In genomic region chr12:108859141-108859922, GRCh38 we compare ENCODE assay signal across 12 cellular contexts. TPM values are rescaled to one million over a fixed set of nuclear protein-coding genes. Genes with fewer than 3 reads are reported as not detected.
DNase-seq lines count a peak whose midpoint lies in the region; ATAC-seq, FAIRE-seq and TF ChIP-seq lines count a peak whose summit lies in the region.
"Not testable (repeated sequence)": the region's sequence is repeated elsewhere in the genome, so short reads cannot be mapped to it uniquely, and the experiment has no call there.
"Had no signal": no experiment of that assay in that cellular context is flagged by ENCODE, and none has a peak within 500 bp of the region (broad histone marks: within the 10 kb centered on the region; RNA-seq: fewer than 3 reads in every experiment).

No MANE protein-coding gene starts in this region.

- BruUV-seq in HepG2 (replicated peaks; lab: Mats Ljungman, UMichigan): not testable (repeated sequence)

- POLR2A ChIA-PET in HepG2 (lab: Yijun Ruan, JAX): not testable (repeated sequence)

- not testable (repeated sequence) for TF ChIP-seq RAD21 in HepG2 (CRISPR knock-in tag; IDR thresholded peaks at IDR 0.05)

- H3K4me2 ChIP-seq in BLaER1 treated with 17β-estradiol and CSF1 and Interleukin-3, amounts not matched to agents 10 nM and 100 nM: peak overlapping the region; percentile 80 to 95 (median 89)
- H3K4me2 ChIP-seq in HepG2 (ENCODE audit: low read depth, low read length) (peak overlapping the region; percentile 99), neural progenitor cell (peak overlapping the region; percentile 74)

- peaks cover 30% of the 10 kb centered on the region for H3K4me1 Mint-ChIP-seq in T-helper 1 cell treated with Interleukin-12 subunit alpha and Interleukin-12 subunit beta and Interleukin-4 antibody, amounts not matched to agents 30 μg/mL and 1 μg/mL, for 36 hours (ENCODE audit: low read depth)
- H3K4me1 Mint-ChIP-seq in activated T-helper 17 cell treated with anti-CD3 and anti-CD28 coated beads, Interleukin-2, amount 50 U/mL, for 72 hours: peaks cover 23% of the 10 kb centered on the region
- H3K4me1 Mint-ChIP-seq in dendritic cell treated with granulocyte-macrophage colony-stimulating factor and Interleukin-4, amounts not matched to agents 40 ng/mL and 50 ng/mL, for 4 days (ENCODE audit: low read depth): peaks cover 83% of the 10 kb centered on the region
- peaks cover 45% of the 10 kb centered on the region for H3K4me1 Mint-ChIP-seq in neural progenitor cell

- H3K79me2 ChIP-seq in HepG2 (ENCODE audit: insufficient read depth, low read length): peaks cover 14% of the 10 kb centered on the region
- H3K79me2 ChIP-seq in neural progenitor cell (ENCODE audit: low read depth): peaks cover 28% of the 10 kb centered on the region

- not testable (repeated sequence) for H3K27me3 ChIP-seq in BLaER1 treated with 17β-estradiol and CSF1 and Interleukin-3, amounts not matched to agents 10 nM and 100 nM; HUES48 (ENCODE audit: control insufficient read depth, insufficient read depth, low read length); HepG2 (ENCODE audit: control insufficient read depth in 1 of 2, insufficient read depth in 2 of 2, low read length in 2 of 2); neural progenitor cell; stomach

- H3F3A ChIP-seq in neural progenitor cell (ENCODE audit: low read depth): peaks cover 27% of the 10 kb centered on the region

- in situ Hi-C loops in HepG2 (cut with HindIII; ENCODE audit: extremely low pct_ligation_motif_present, low pct_unique_long_range_greater_than_20kb): not testable (repeated sequence)

- H3K9me3 Mint-ChIP-seq in T-helper 1 cell treated with Interleukin-12 subunit alpha and Interleukin-12 subunit beta and Interleukin-4 antibody, amounts not matched to agents 30 μg/mL and 1 μg/mL, for 36 hours; activated T-helper 17 cell treated with anti-CD3 and anti-CD28 coated beads, Interleukin-2, amount 50 U/mL, for 72 hours; dendritic cell treated with granulocyte-macrophage colony-stimulating factor and Interleukin-4, amounts not matched to agents 40 ng/mL and 50 ng/mL, for 4 days; neural progenitor cell: not testable (repeated sequence)

- not testable (repeated sequence) for TF ChIP-seq EP300 in HepG2 (IDR thresholded peaks at IDR 0.05; ENCODE audit: low read depth in 2 of 2, low read length in 2 of 2); HepG2 (CRISPR knock-in tag; IDR thresholded peaks at IDR 0.05; ENCODE audit: borderline replicate concordance); stomach (IDR thresholded peaks at IDR 0.05)

- ATAC-seq in activated T-helper 17 cell treated with anti-CD3 and anti-CD28 coated beads, Interleukin-2, amount 50 U/mL, for 72 hours (replicated peaks); HepG2: not testable (repeated sequence)

- H3K27ac ChIP-seq in BLaER1 treated with 17β-estradiol and CSF1 and Interleukin-3, amounts not matched to agents 10 nM and 100 nM: peak overlapping the region in 5 of 11 experiments; percentile 8 to 89 (median 87); a peak in 5 of 22 replicates
- H3K27ac ChIP-seq in HUES48 (ENCODE audit: low read depth, low read length); HepG2 (ENCODE audit: extremely low read length, insufficient read depth, low read length); neural progenitor cell: not testable (repeated sequence)
- H3K27ac ChIP-seq in stomach: peak overlapping the region in 3 of 5 donors; percentile 89 to 93 (median 92)

- not testable (repeated sequence) for TF ChIP-seq POLR2A in HepG2 (IDR thresholded peaks at IDR 0.05; ENCODE audit: insufficient read depth in 1 of 2, low read depth in 2 of 2, low read length in 2 of 2); stomach (IDR thresholded peaks at IDR 0.05)

- DNase-seq in HepG2 (ENCODE audit: low spot score); neural progenitor cell (ENCODE audit: low spot score); stomach: not testable (repeated sequence)

- peak overlapping the region in 1 of 10 experiments; percentile 94; a peak in 2 of 20 replicates for H3K4me3 ChIP-seq in BLaER1 treated with 17β-estradiol and CSF1 and Interleukin-3, amounts not matched to agents 10 nM and 100 nM
- H3K4me3 ChIP-seq in HUES48 (ENCODE audit: low read depth, low read length): peak overlapping the region; percentile 74
- H3K4me3 ChIP-seq in HepG2 (replicated peaks in 1 of 3; ENCODE audit: insufficient read depth in 1 of 3, low read depth in 2 of 3, low read length in 3 of 3): peak overlapping the region in 2 of 3 experiments; percentile 4 to 63; a peak in 2 of 6 replicates
- peak overlapping the region; percentile 61 for H3K4me3 ChIP-seq in neural progenitor cell
- H3K4me3 ChIP-seq in stomach: not testable (repeated sequence)

- not testable (repeated sequence) for TF ChIP-seq CTCF in HepG2 (CRISPR knock-in tag; IDR thresholded peaks at IDR 0.05); neural progenitor cell (IDR thresholded peaks at IDR 0.05); stomach (IDR thresholded peaks at IDR 0.05)

- 4% methylated on average over 6 of the region's 6 CpGs for WGBS in HepG2 (ENCODE audit: low lambda C conversion rate)
- WGBS in stomach, 5 donors: 32 to 52% (median 48%) methylated on average over 4 to 6 of the region's 6 CpGs

- intact Hi-C loops in dendritic cell treated with granulocyte-macrophage colony-stimulating factor and Interleukin-4, amounts not matched to agents 40 ng/mL and 50 ng/mL, for 4 days (cut with micrococcal nuclease): loop anchor here (5.0 kb wide), 1 partner anchor 37 kb away; no protein-coding TSS in a partner anchor
- intact Hi-C loops in HepG2 (cut with micrococcal nuclease; ENCODE audit: unreplicated experiment): loop anchor here (5.0 kb wide), 1 partner anchor 297 kb away; the partner anchor contains the start of genes ISCU and SART3
- intact Hi-C loops in stomach (cut with DNase I; ENCODE audit: low total_unique reads): not testable (repeated sequence)

- not testable (repeated sequence) for H3K9me3 ChIP-seq in BLaER1 treated with 17β-estradiol and CSF1 and Interleukin-3, amounts not matched to agents 10 nM and 100 nM (replicated peaks in 1 of 11); HUES48 (ENCODE audit: control insufficient read depth, insufficient read depth, low read length); HepG2 (ENCODE audit: low read length); neural progenitor cell (ENCODE audit: low read depth); stomach

- H3K27me3 Mint-ChIP-seq in T-helper 1 cell treated with Interleukin-12 subunit alpha and Interleukin-12 subunit beta and Interleukin-4 antibody, amounts not matched to agents 30 μg/mL and 1 μg/mL, for 36 hours (ENCODE audit: low read depth): peaks cover 11% of the 10 kb centered on the region
- H3K27me3 Mint-ChIP-seq in activated T-helper 17 cell treated with anti-CD3 and anti-CD28 coated beads, Interleukin-2, amount 50 U/mL, for 72 hours; dendritic cell treated with granulocyte-macrophage colony-stimulating factor and Interleukin-4, amounts not matched to agents 40 ng/mL and 50 ng/mL, for 4 days: not testable (repeated sequence)
- peaks cover 15% of the 10 kb centered on the region for H3K27me3 Mint-ChIP-seq in neural progenitor cell (ENCODE audit: insufficient read depth, low read depth)

- H4K20me1 ChIP-seq in BLaER1 treated with 17β-estradiol and CSF1 and Interleukin-3, amounts not matched to agents 10 nM and 100 nM: peaks cover 0 to 23% (median 18%) of the 10 kb centered on the region in 11 experiments; a peak in 16 of 22 replicates
- not testable (repeated sequence) for H4K20me1 ChIP-seq in HepG2 (ENCODE audit: insufficient read depth, low read length); neural progenitor cell (ENCODE audit: low read depth)

- H3K9ac ChIP-seq in BLaER1 treated with 17β-estradiol and CSF1 and Interleukin-3, amounts not matched to agents 10 nM and 100 nM: peak overlapping the region in 2 of 11 experiments; percentile 93; a peak in 3 of 22 replicates
- H3K9ac ChIP-seq in HUES48 (ENCODE audit: low read depth, low read length); HepG2 (ENCODE audit: insufficient read depth, low read depth, low read length); neural progenitor cell: not testable (repeated sequence)

- H3K27ac Mint-ChIP-seq in T-helper 1 cell treated with Interleukin-12 subunit alpha and Interleukin-12 subunit beta and Interleukin-4 antibody, amounts not matched to agents 30 μg/mL and 1 μg/mL, for 36 hours: not testable (repeated sequence)
- peak overlapping the region; percentile 93 for H3K27ac Mint-ChIP-seq in activated T-helper 17 cell treated with anti-CD3 and anti-CD28 coated beads, Interleukin-2, amount 50 U/mL, for 72 hours
- peak overlapping the region; percentile 72 for H3K27ac Mint-ChIP-seq in dendritic cell treated with granulocyte-macrophage colony-stimulating factor and Interleukin-4, amounts not matched to agents 40 ng/mL and 50 ng/mL, for 4 days
- peak overlapping the region; percentile 55 for H3K27ac Mint-ChIP-seq in neural progenitor cell

- H3K36me3 Mint-ChIP-seq in T-helper 1 cell treated with Interleukin-12 subunit alpha and Interleukin-12 subunit beta and Interleukin-4 antibody, amounts not matched to agents 30 μg/mL and 1 μg/mL, for 36 hours (ENCODE audit: low read depth): not testable (repeated sequence)
- H3K36me3 Mint-ChIP-seq in activated T-helper 17 cell treated with anti-CD3 and anti-CD28 coated beads, Interleukin-2, amount 50 U/mL, for 72 hours (ENCODE audit: low read depth): peaks cover 27% of the 10 kb centered on the region
- H3K36me3 Mint-ChIP-seq in dendritic cell treated with granulocyte-macrophage colony-stimulating factor and Interleukin-4, amounts not matched to agents 40 ng/mL and 50 ng/mL, for 4 days (ENCODE audit: low read depth): peaks cover 27% of the 10 kb centered on the region
- peaks cover 11% of the 10 kb centered on the region for H3K36me3 Mint-ChIP-seq in neural progenitor cell

- peaks cover 43 to 72% (median 63%) of the 10 kb centered on the region in 10 experiments for H3K4me1 ChIP-seq in BLaER1 treated with 17β-estradiol and CSF1 and Interleukin-3, amounts not matched to agents 10 nM and 100 nM
- H3K4me1 ChIP-seq in HUES48 (ENCODE audit: control insufficient read depth, insufficient read depth, low read length) (peaks cover 17% of the 10 kb centered on the region; the same call in 1 of the 2 replicates), HepG2 (ENCODE audit: insufficient read depth, low read length) (peaks cover 32% of the 10 kb centered on the region), neural progenitor cell (peaks cover 25% of the 10 kb centered on the region), stomach (peaks cover 23 to 58% (median 38%) of the 10 kb centered on the region in 4 donors)

- H3K4me3 Mint-ChIP-seq in T-helper 1 cell treated with Interleukin-12 subunit alpha and Interleukin-12 subunit beta and Interleukin-4 antibody, amounts not matched to agents 30 μg/mL and 1 μg/mL, for 36 hours: peak overlapping the region; percentile 78
- peak overlapping the region; percentile 94 for H3K4me3 Mint-ChIP-seq in activated T-helper 17 cell treated with anti-CD3 and anti-CD28 coated beads, Interleukin-2, amount 50 U/mL, for 72 hours
- peak overlapping the region; percentile 58 for H3K4me3 Mint-ChIP-seq in dendritic cell treated with granulocyte-macrophage colony-stimulating factor and Interleukin-4, amounts not matched to agents 40 ng/mL and 50 ng/mL, for 4 days
- peak overlapping the region; percentile 66 for H3K4me3 Mint-ChIP-seq in neural progenitor cell

- peaks cover 0 to 12% (median 0%) of the 10 kb centered on the region in 11 experiments; a peak in 5 of 22 replicates for H3K36me3 ChIP-seq in BLaER1 treated with 17β-estradiol and CSF1 and Interleukin-3, amounts not matched to agents 10 nM and 100 nM
- not testable (repeated sequence) for H3K36me3 ChIP-seq in HUES48 (ENCODE audit: control insufficient read depth, insufficient read depth, low read length); HepG2 (replicated peaks in 1 of 2; ENCODE audit: control insufficient read depth in 1 of 2, insufficient read depth in 2 of 2, low read length in 2 of 2); neural progenitor cell; stomach

- H2AFZ ChIP-seq in HepG2 (ENCODE audit: low read length) (peak overlapping the region; percentile 34), neural progenitor cell (replicated peaks) (peak overlapping the region; percentile 51)

- FAIRE-seq in HepG2 (lab: Jason Lieb, UNC): not testable (repeated sequence)

- CTCF ChIA-PET in HepG2 (lab: Yijun Ruan, JAX; ENCODE audit: low intra/inter-chr PET ratio, low total read pairs): not testable (repeated sequence)

RNA-seq across cellular contexts. Expression of gene SSH1, which starts 1.9 kb away (rescaled TPM):
- total RNA-seq in activated T-helper 17 cell treated with anti-CD3 and anti-CD28 coated beads, Interleukin-2, amount 50 U/mL, for 72 hours: 10 to 100 TPM; 60.8 to 95.4 TPM
- total RNA-seq in HepG2 (2016; rRNA removed; fragmentation: Illumina TruSeq; extraction: Trizol): 4.5 and 4.8 TPM in 2 replicates
- total RNA-seq in HepG2 (2016; cell fraction: cytosol; rRNA removed; fragmentation: Illumina TruSeq; extraction: Trizol; ENCODE audit: low read depth): 3.0 and 3.8 TPM in 2 replicates
- 4.2 and 4.4 TPM in 2 replicates for total RNA-seq in HepG2 (2016; cell fraction: insoluble cytoplasmic fraction; rRNA removed; fragmentation: Illumina TruSeq; extraction: Trizol)
- 7.9 and 8.2 TPM in 2 replicates for total RNA-seq in HepG2 (2016; cell fraction: membrane; rRNA removed; fragmentation: Illumina TruSeq; extraction: Trizol)
- total RNA-seq in HepG2 (2016; cell fraction: nucleus; rRNA removed; fragmentation: Illumina TruSeq; extraction: Trizol): 7.0 and 7.7 TPM in 2 replicates
- polyA plus RNA-seq in HepG2 (2011; rRNA removed): 4.3 and 4.9 TPM in 2 replicates
- polyA plus RNA-seq in HepG2 (2011; cell fraction: cytosol; rRNA removed): 3.1 TPM in 2 replicates
- polyA plus RNA-seq in HepG2 (2011; cell fraction: nucleus; rRNA removed): 5.7 and 6.9 TPM in 2 replicates
- polyA plus RNA-seq in HepG2 (2012): 3.6 and 4.3 TPM in 2 replicates
- 3.1 and 3.9 TPM in 2 replicates for polyA plus RNA-seq in HepG2 (2016; cell fraction: cytosol; fragmentation: Illumina TruSeq; extraction: Trizol; ENCODE audit: low read depth)
- polyA plus RNA-seq in HepG2 (2016; cell fraction: insoluble cytoplasmic fraction; fragmentation: Illumina TruSeq; extraction: Trizol; ENCODE audit: low read depth): 4.8 and 5.2 TPM in 2 replicates
- polyA plus RNA-seq in HepG2 (2016; cell fraction: membrane; fragmentation: Illumina TruSeq; extraction: Trizol; ENCODE audit: low read depth): 5.0 and 6.1 TPM in 2 replicates
- polyA plus RNA-seq in HepG2 (2016; cell fraction: nucleus; fragmentation: Illumina TruSeq; extraction: Trizol; ENCODE audit: insufficient read depth, low read depth): 5.5 and 5.7 TPM in 2 replicates
- polyA minus RNA-seq in HepG2 (2011; rRNA and poly(A)+ RNA removed; ENCODE audit: low replicate concordance): 14.1 and 22.8 TPM in 2 replicates
- 4.2 and 5.0 TPM in 2 replicates for polyA minus RNA-seq in HepG2 (2011; cell fraction: cytosol; rRNA and poly(A)+ RNA removed)
- polyA minus RNA-seq in HepG2 (2011; cell fraction: nucleus; rRNA and poly(A)+ RNA removed): 8.1 and 8.6 TPM in 2 replicates
- 8.4 and 10.2 TPM in 2 replicates for total RNA-seq in neural progenitor cell (ENCODE audit: low replicate concordance)
- 100 to 1,000 TPM in 1 of 5 donors, 10 to 100 TPM in 4; 10.1 to 172 (median 22.9) TPM for total RNA-seq in stomach
- polyA plus RNA-seq in stomach: 1 to 10 TPM; 2.3 to 6.0 (median 3.2) TPM

RNA-seq across cellular contexts. Expression of gene DAO, which starts 20.6 kb away (rescaled TPM):
- total RNA-seq in activated T-helper 17 cell treated with anti-CD3 and anti-CD28 coated beads, Interleukin-2, amount 50 U/mL, for 72 hours: not detected
- total RNA-seq in HepG2 (2016; rRNA removed; fragmentation: Illumina TruSeq; extraction: Trizol) (0.82 and 1.1 TPM in 2 replicates), neural progenitor cell (ENCODE audit: low replicate concordance) (not detected in 2 replicates), stomach (not detected)
- 0.44 and 0.51 TPM in 2 replicates for total RNA-seq in HepG2 (2016; cell fraction: cytosol; rRNA removed; fragmentation: Illumina TruSeq; extraction: Trizol; ENCODE audit: low read depth)
- total RNA-seq in HepG2 (2016; cell fraction: insoluble cytoplasmic fraction; rRNA removed; fragmentation: Illumina TruSeq; extraction: Trizol): 0.97 and 2.2 TPM in 2 replicates
- 0.79 and 1.1 TPM in 2 replicates for total RNA-seq in HepG2 (2016; cell fraction: membrane; rRNA removed; fragmentation: Illumina TruSeq; extraction: Trizol)
- total RNA-seq in HepG2 (2016; cell fraction: nucleus; rRNA removed; fragmentation: Illumina TruSeq; extraction: Trizol): 1.0 and 1.2 TPM in 2 replicates
- polyA plus RNA-seq in HepG2 (2011; rRNA removed) (0.34 and 0.48 TPM in 2 replicates), stomach (not detected)
- polyA plus RNA-seq in HepG2 (2011; cell fraction: cytosol; rRNA removed): 0.64 and 0.65 TPM in 2 replicates
- 0.48 and 0.59 TPM in 2 replicates for polyA plus RNA-seq in HepG2 (2011; cell fraction: nucleus; rRNA removed)
- 0.23 and 0.43 TPM in 2 replicates for polyA plus RNA-seq in HepG2 (2012)
- polyA plus RNA-seq in HepG2 (2016; cell fraction: cytosol; fragmentation: Illumina TruSeq; extraction: Trizol; ENCODE audit: low read depth): 0.54 and 0.55 TPM in 2 replicates
- 1.6 and 1.7 TPM in 2 replicates for polyA plus RNA-seq in HepG2 (2016; cell fraction: insoluble cytoplasmic fraction; fragmentation: Illumina TruSeq; extraction: Trizol; ENCODE audit: low read depth)
- 0.45 and 0.80 TPM in 2 replicates for polyA plus RNA-seq in HepG2 (2016; cell fraction: membrane; fragmentation: Illumina TruSeq; extraction: Trizol; ENCODE audit: low read depth)
- polyA plus RNA-seq in HepG2 (2016; cell fraction: nucleus; fragmentation: Illumina TruSeq; extraction: Trizol; ENCODE audit: insufficient read depth, low read depth): 1.6 and 1.7 TPM in 2 replicates
- 0.68 TPM in 1 of 2 replicates, not detected in the other for polyA minus RNA-seq in HepG2 (2011; rRNA and poly(A)+ RNA removed; ENCODE audit: low replicate concordance)
- not detected in 2 replicates for polyA minus RNA-seq in HepG2 (2011; cell fraction: cytosol; rRNA and poly(A)+ RNA removed)
- polyA minus RNA-seq in HepG2 (2011; cell fraction: nucleus; rRNA and poly(A)+ RNA removed): 0.52 TPM in 1 of 2 replicates, not detected in the other
- total RNA-seq: lower leg skin, pancreas, ureter had no signal
- polyA plus RNA-seq: pancreas, small intestine had no signal
